In genomic region chr1:204438628-204439027, GRCh38 we compare ENCODE assay signal across 10 cellular contexts. TPM values are rescaled to one million over a fixed set of nuclear protein-coding genes. Genes with fewer than 3 reads are reported as not detected.
A peak's percentile ranks its signal among the peaks of the same experiment; 100 is the strongest.
DNase-seq lines count a peak whose midpoint lies in the region; ATAC-seq and TF ChIP-seq lines count a peak whose summit lies in the region.
"Had no signal": no experiment of that assay in that cellular context is flagged by ENCODE, and none has a peak within 500 bp of the region (broad histone marks: within the 10 kb centered on the region; RNA-seq: fewer than 3 reads in every experiment).

No MANE protein-coding gene starts in this region.

- no peak for TF ChIP-seq CTCF in ascending aorta (IDR thresholded peaks at IDR 0.05)
- TF ChIP-seq CTCF in left lung (IDR thresholded peaks at IDR 0.05): no peak

- WGBS in aorta, 2 donors: 5 to 11% methylated on average over 7 of the region's 7 CpGs

- H3K27me3 ChIP-seq in ascending aorta: no peaks in the 10 kb centered on the region
- H3K27me3 ChIP-seq in left lung: no peaks in the 10 kb centered on the region
- no peaks in the 10 kb centered on the region for H3K27me3 ChIP-seq in aorta (ENCODE audit: control insufficient read depth in 1 of 2, insufficient read depth in 2 of 2, low read length in 1 of 2)

- H3K27ac ChIP-seq in ascending aorta (peak overlapping the region; percentile 80 to 94), left lung (peak overlapping the region in 1 of 2 donors; percentile 20), aorta (ENCODE audit: low read depth in 1 of 2, low read length in 2 of 2) (peak overlapping the region; percentile 74 to 94)

- H3K36me3 ChIP-seq in ascending aorta: peaks cover 15 to 21% of the 10 kb centered on the region in 2 donors
- H3K36me3 ChIP-seq in left lung: peaks cover 0 to 60% of the 10 kb centered on the region in 2 donors
- peaks cover 0 to 3% of the 10 kb centered on the region in 2 donors for H3K36me3 ChIP-seq in aorta (ENCODE audit: control insufficient read depth in 1 of 2, insufficient read depth in 2 of 2, low read length in 1 of 2)

- H3K4me1 ChIP-seq in ascending aorta (peaks cover 21 to 59% of the 10 kb centered on the region in 2 donors), left lung (peaks cover 0 to 33% of the 10 kb centered on the region in 2 donors), aorta (ENCODE audit: control insufficient read depth in 1 of 2, insufficient read depth in 2 of 2, low read length in 2 of 2) (peaks cover 0 to 8% of the 10 kb centered on the region in 2 donors)

- peak; percentile 56 for DNase-seq in stimulated activated CD4-positive, alpha-beta T cell treated with anti-CD3 and anti-CD28 coated beads, Interleukin-1b, Interleukin-23, amount 100 ng/mL, for 48 hours
- no peak for DNase-seq in stimulated activated CD4-positive, alpha-beta T cell treated with anti-CD3 and anti-CD28 coated beads, Interleukin-12 subunit alpha, Interleukin-12 subunit beta, amount 100 ng/mL, for 4 hours
- DNase-seq in ascending aorta (ENCODE audit: low spot score in 2 of 2) (peak; percentile 59 to 92), left lung (no peak), aorta (peak; percentile 75), HEK293T (ENCODE audit: extremely low spot score) (no peak), sciatic nerve (ENCODE audit: low spot score) (no peak)
- DNase-seq: immature natural killer cell, NCI-H2227 treated with DMSO at 0.1 percent for 48 hours had no signal

- POLR2A ChIA-PET in HEK293T (lab: Yijun Ruan, JAX): interaction anchor here (0.7 to 1.5 kb wide), 2 partner anchors 21 to 61 kb away, joined by 3 to 5 read pairs; no protein-coding TSS in a partner anchor

- CTCF ChIA-PET in HEK293T (lab: Yijun Ruan, JAX): interaction anchor here (0.7 to 1.7 kb wide), 4 partner anchors 8 to 67 kb away, joined by 3 to 9 read pairs (median 4); no protein-coding TSS in a partner anchor

- no peak overlapping the region for H3K4me3 ChIP-seq in ascending aorta
- no peak overlapping the region for H3K4me3 ChIP-seq in left lung
- no peak overlapping the region for H3K4me3 ChIP-seq in aorta (ENCODE audit: low read length in 2 of 2)

- H3K9me3 ChIP-seq in ascending aorta: no peaks in the 10 kb centered on the region
- H3K9me3 ChIP-seq in left lung: no peaks in the 10 kb centered on the region
- H3K9me3 ChIP-seq in aorta (ENCODE audit: control insufficient read depth, low read length): no peaks in the 10 kb centered on the region

- ATAC-seq in left lung (peak; percentile 41), aorta (ENCODE audit: low FRiP score) (peak; percentile 75), HG03439 (IDR thresholded peaks at IDR 0.05; ENCODE audit: unreplicated experiment) (no peak), sciatic nerve (no peak)

- intact Hi-C loops in ascending aorta (cut with DNase I): loop anchor here (2.0 kb wide), 1 partner anchor 22 kb away; no protein-coding TSS in a partner anchor
- intact Hi-C loops in left lung (cut with DNase I): no loop called here
- intact Hi-C loops in aorta (cut with DNase I): no loop called here
- intact Hi-C loops in sciatic nerve (cut with DNase I): no loop called here

TF ChIP-seq in HEK293T, 16 proteins besides CTCF, POLR2A, EP300 and RAD21:
- TF ChIP-seq PKNOX1 (IDR thresholded peaks at IDR 0.05) (no peak), LEF1 (IDR thresholded peaks at IDR 0.05; ENCODE audit: borderline replicate concordance) (no peak), HDGF (IDR thresholded peaks at IDR 0.05; ENCODE audit: borderline replicate concordance) (no peak), FOXA1 (IDR thresholded peaks at IDR 0.05) (no peak), FOXK2 (IDR thresholded peaks at IDR 0.05) (no peak), TARDBP (IDR thresholded peaks at IDR 0.05) (no peak), L3MBTL2 (conservative IDR thresholded peaks at IDR 0.05) (no peak), SUZ12 (IDR thresholded peaks at IDR 0.05) (no peak), FOXM1 (IDR thresholded peaks at IDR 0.05; ENCODE audit: borderline replicate concordance) (no peak), ARNT (IDR thresholded peaks at IDR 0.05) (no peak)

RNA-seq across cellular contexts. Expression of gene PPP1R15B, which starts 27.0 kb away (rescaled TPM):
- total RNA-seq in ascending aorta: 36.1 TPM
- 10 to 100 TPM; 35.7 to 53.0 TPM for total RNA-seq in left lung
- 10 to 100 TPM; 39.3 to 59.9 TPM for total RNA-seq in aorta
- polyA plus RNA-seq in aorta: 10 to 100 TPM in 1 of 2 donors, 1 to 10 TPM in 1; 6.8 to 13.7 TPM
- total RNA-seq in sciatic nerve: 38.7 TPM

RNA-seq across cellular contexts. Expression of gene PIK3C2B, which starts 56.0 kb away (rescaled TPM):
- total RNA-seq in ascending aorta (129 TPM), left lung (10 to 100 TPM; 26.5 to 42.6 TPM), aorta (10 to 100 TPM; 41.3 to 87.5 TPM), sciatic nerve (52.2 TPM)
- 10 to 100 TPM in 1 of 2 donors, 1 to 10 TPM in 1; 9.3 to 12.4 TPM for polyA plus RNA-seq in aorta

Comparison
In these comparisons a context has a peak if more than half of its experiments do, and no peak if none do; other contexts are left out.
1. DNase-seq: peak in stimulated activated CD4-positive, alpha-beta T cell treated with anti-CD3 and anti-CD28 coated beads, Interleukin-1b, Interleukin-23, amount 100 ng/mL, for 48 hours (single experiment), ascending aorta (2 of 2) and aorta (2 of 2); none in stimulated activated CD4-positive, alpha-beta T cell treated with anti-CD3 and anti-CD28 coated beads, Interleukin-12 subunit alpha, Interleukin-12 subunit beta, amount 100 ng/mL, for 4 hours (single experiment), left lung (0 of 2), HEK293T (single experiment) and sciatic nerve (single experiment).
2. ATAC-seq: peak in left lung (single experiment) and aorta (single experiment); none in HG03439 (single experiment) and sciatic nerve (single experiment).